7 cellular contexts compared by ENCODE assay signal in the genomic region with DNA sequence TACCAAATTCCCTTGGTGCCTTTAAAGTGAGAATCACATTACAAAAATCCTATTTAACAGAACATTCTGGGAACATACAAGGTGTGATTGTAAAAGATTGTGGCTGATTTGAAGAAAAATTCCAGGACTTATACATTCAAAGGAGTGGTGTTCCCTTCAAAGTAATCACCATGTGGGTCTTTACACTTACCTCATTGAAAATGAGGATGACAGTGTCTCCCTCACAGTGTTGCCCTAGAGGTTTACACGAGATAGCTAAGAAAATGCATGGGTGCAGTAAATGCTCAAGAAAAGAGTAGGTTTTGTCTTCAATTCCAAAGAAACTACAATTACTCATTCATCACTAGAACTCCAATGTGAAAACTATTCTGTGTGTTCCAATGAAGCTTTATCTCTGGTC.
"Had no signal": no experiment of that assay in that cellular context is flagged by ENCODE, and none has a peak within 500 bp of the region (broad histone marks: within the 10 kb centered on the region; RNA-seq: fewer than 3 reads in every experiment).

No MANE protein-coding gene starts in this region.

- H3K4me3 ChIP-seq: GM23248, HAP-1, K562 had no signal

- DNase-seq: GOT3, H7, KG1 had no signal

- H3K4me1 ChIP-seq: HAP-1 had no signal

- H3K9ac ChIP-seq: GM23248 had no signal

- ATAC-seq: HCT116, K562 had no signal

- H3K36me3 ChIP-seq: HAP-1 had no signal

- H3K27ac ChIP-seq: GM23248 had no signal
